21 cellular contexts compared by ENCODE assay signal in genomic region chr12:124876171-124876570, GRCh38. TPM values are rescaled to one million over a fixed set of nuclear protein-coding genes. Genes with fewer than 3 reads are reported as not detected.
DNase-seq lines count a peak whose midpoint lies in the region; ATAC-seq, FAIRE-seq and TF ChIP-seq lines count a peak whose summit lies in the region.
"Had no signal": no experiment of that assay in that cellular context is flagged by ENCODE, and none has a peak within 500 bp of the region (broad histone marks: within the 10 kb centered on the region; RNA-seq: fewer than 3 reads in every experiment).

No MANE protein-coding gene starts in this region.

- TF ChIP-seq RAD21 in A549 (conservative IDR thresholded peaks at IDR 0.05 in 1 of 2, IDR thresholded peaks at IDR 0.05 in 1 of 2) (no peak), K562 (CRISPR knock-in tag; conservative IDR thresholded peaks at IDR 0.05 in 1 of 2, IDR thresholded peaks at IDR 0.05 in 1 of 2) (no peak)

- DNase-seq in A549 (ENCODE audit: low read depth in 1 of 2, low spot score in 1 of 2) (no peak), K562 (ENCODE audit: extremely low read depth in 1 of 4, low spot score in 3 of 4) (no peak), thyroid gland (no peak), right cardiac atrium (no peak)
- DNase-seq in activated CD4-positive, alpha-beta memory T cell treated with anti-CD3 and anti-CD28 coated beads, Interleukin-2, amount 10 ng/mL, durations not matched to agents 7 days and 5 days: no peak
- DNase-seq: Calu3; CD4-positive, alpha-beta T cell; DMS53; EL; KBM-7; NCI-H187 treated with DMSO at 0.1 percent for 48 hours; NCI-H226; NCI-H524; NCI-H82; SIG-M5 had no signal

- no peaks in the 10 kb centered on the region for H3K79me2 ChIP-seq in K562 (ENCODE audit: control insufficient read depth, insufficient read depth, low read length)

- ATAC-seq in A549 (no peak), K562 (no peak), HG03039 (IDR thresholded peaks at IDR 0.05; ENCODE audit: unreplicated experiment) (no peak), right cardiac atrium (no peak)
- ATAC-seq: SK-N-SH treated with all-trans-retinoic acid at 6 μM for 48 hours had no signal

- no peaks in the 10 kb centered on the region for H3K9me3 Mint-ChIP-seq in activated CD4-positive, alpha-beta memory T cell treated with anti-CD3 and anti-CD28 coated beads, Interleukin-2, amount 10 ng/mL, durations not matched to agents 7 days and 5 days
- H3K9me3 Mint-ChIP-seq: CD4-positive, alpha-beta T cell had no signal

- no peaks in the 10 kb centered on the region for H4K20me1 ChIP-seq in K562 (replicated peaks; ENCODE audit: control insufficient read depth, insufficient read depth, low read length)

- H3K27ac Mint-ChIP-seq in activated CD4-positive, alpha-beta memory T cell treated with anti-CD3 and anti-CD28 coated beads, Interleukin-2, amount 10 ng/mL, durations not matched to agents 7 days and 5 days: no peak overlapping the region
- H3K27ac Mint-ChIP-seq: CD4-positive, alpha-beta T cell had no signal

- H3K36me3 ChIP-seq in HEK293 (ENCODE audit: control insufficient read depth in 2 of 2, insufficient read depth in 1 of 2, low read length in 2 of 2) (no peaks in the 10 kb centered on the region), K562 (ENCODE audit: control insufficient read depth, insufficient read depth, low read length) (no peaks in the 10 kb centered on the region), neuron (ENCODE audit: insufficient read depth, low read length) (no peaks in the 10 kb centered on the region), thyroid gland (no peaks in the 10 kb centered on the region)

- in situ Hi-C loops in K562 (cut with MboI): no loop called here

- FAIRE-seq in A549 (lab: Jason Lieb, UNC): no peak
- FAIRE-seq in K562 (lab: Jason Lieb, UNC): peak; percentile 80
- FAIRE-seq: A204.1 had no signal

- H3K9ac ChIP-seq in K562 (ENCODE audit: insufficient read depth in 1 of 2, low read depth in 2 of 2, low read length in 2 of 2): 0 out of 4 replicates have a peak overlapping the region, but pooled peaks of 1 of the 2 experiments have one; percentile 67

- H3K9me1 ChIP-seq in K562 (ENCODE audit: control insufficient read depth, insufficient read depth, low read length): no peaks in the 10 kb centered on the region

- TF ChIP-seq EP300 in A549 (IDR thresholded peaks at IDR 0.05) (no peak), K562 (IDR thresholded peaks at IDR 0.05; ENCODE audit: low read length) (no peak)

- TF ChIP-seq CTCF in A549 (IDR thresholded peaks at IDR 0.05): no peak
- TF ChIP-seq CTCF in HEK293 (tag by site-specific recombination; IDR thresholded peaks at IDR 0.05): no peak
- no peak for TF ChIP-seq CTCF in K562 (IDR thresholded peaks at IDR 0.05 in 2 of 3, conservative IDR thresholded peaks at IDR 0.05 in 1 of 3; ENCODE audit: insufficient read depth in 2 of 3, low read depth in 1 of 3, low read length in 3 of 3)
- no peak for TF ChIP-seq CTCF in thyroid gland (IDR thresholded peaks at IDR 0.05)

- TF ChIP-seq POLR2A in A549 (IDR thresholded peaks at IDR 0.05; ENCODE audit: low read length) (no peak), K562 (conservative IDR thresholded peaks at IDR 0.05) (no peak), thyroid gland (IDR thresholded peaks at IDR 0.05) (no peak)

- 78% methylated on average over 2 of the region's 2 CpGs for WGBS in A549 (ENCODE audit: missing lambda C conversion rate)
- 57% methylated on average over 2 of the region's 2 CpGs for WGBS in K562 (ENCODE audit: insufficient coverage, low coverage, missing lambda C conversion rate)
- WGBS in thyroid gland, 2 donors: 70 to 91% methylated on average over 2 of the region's 2 CpGs
- WGBS in right cardiac atrium: 74% methylated on average over 2 of the region's 2 CpGs

- H3K4me1 ChIP-seq in A549 (peaks cover 20% of the 10 kb centered on the region), HEK293 (ENCODE audit: control insufficient read depth, insufficient read depth, low read length) (peaks cover 3% of the 10 kb centered on the region; the same call in 1 of the 2 replicates), K562 (replicated peaks in 1 of 2; ENCODE audit: control insufficient read depth in 2 of 2, insufficient read depth in 2 of 2, low read length in 2 of 2) (peaks cover 22 to 28% of the 10 kb centered on the region in 2 experiments; a peak in 4 of 5 replicates), neuron (ENCODE audit: insufficient read depth, low read length) (peaks cover 5% of the 10 kb centered on the region), thyroid gland (no peaks in the 10 kb centered on the region), right cardiac atrium (ENCODE audit: control insufficient read depth, insufficient read depth, low read length) (no peaks in the 10 kb centered on the region)

- peak overlapping the region; percentile 54 to 76; a peak in 4 of 6 replicates for H3K27ac ChIP-seq in A549
- no peak overlapping the region for H3K27ac ChIP-seq in HEK293 (ENCODE audit: extremely low read depth, low read depth, low read length)
- no peak overlapping the region; the same call in 2 of the 3 replicates for H3K27ac ChIP-seq in K562 (ENCODE audit: extremely low read depth, low read depth, low read length)
- H3K27ac ChIP-seq in thyroid gland: no peak overlapping the region
- H3K27ac ChIP-seq in right cardiac atrium (ENCODE audit: low read length): no peak overlapping the region
- H3K27ac ChIP-seq: RWPE1 had no signal

- POLR2A ChIA-PET in A549 (lab: Yijun Ruan, JAX) (no interaction called here), HEK293 (lab: Yijun Ruan, JAX) (no interaction called here), K562 (lab: Yijun Ruan, JAX) (no interaction called here)
- POLR2A ChIA-PET in activated CD4-positive, alpha-beta memory T cell treated with anti-CD3 and anti-CD28 coated beads, Interleukin-2, amount 10 ng/mL, durations not matched to agents 7 days and 5 days (lab: Charles Lee): no interaction called here

- H3K4me1 Mint-ChIP-seq in activated CD4-positive, alpha-beta memory T cell treated with anti-CD3 and anti-CD28 coated beads, Interleukin-2, amount 10 ng/mL, durations not matched to agents 7 days and 5 days: peaks cover 5% of the 10 kb centered on the region

- H3K4me3 ChIP-seq in A549: no peak overlapping the region
- no peak overlapping the region for H3K4me3 ChIP-seq in HEK293 (ENCODE audit: low read depth, low read length)
- H3K4me3 ChIP-seq in K562: no peak overlapping the region
- H3K4me3 ChIP-seq in neuron (ENCODE audit: low read length): no peak overlapping the region
- no peak overlapping the region for H3K4me3 ChIP-seq in thyroid gland (replicated peaks in 1 of 3)
- no peak overlapping the region for H3K4me3 ChIP-seq in right cardiac atrium (ENCODE audit: low read length)

- H3K9me3 ChIP-seq in A549 (no peaks in the 10 kb centered on the region), HEK293 (ENCODE audit: control insufficient read depth, insufficient read depth, low read depth, low read length) (no peaks in the 10 kb centered on the region), K562 (replicated peaks; ENCODE audit: control insufficient read depth, insufficient read depth, low read depth, low read length) (no peaks in the 10 kb centered on the region), neuron (ENCODE audit: low read length) (no peaks in the 10 kb centered on the region), thyroid gland (no peaks in the 10 kb centered on the region), right cardiac atrium (ENCODE audit: control insufficient read depth, low read length) (no peaks in the 10 kb centered on the region)

- peak overlapping the region; percentile 73 for H2AFZ ChIP-seq in K562 (ENCODE audit: low read depth, low read length)
- peak overlapping the region; percentile 13 for H2AFZ ChIP-seq in neuron (ENCODE audit: low read depth, low read length)

- CTCF ChIA-PET in A549 (lab: Yijun Ruan, JAX) (no interaction called here), HEK293 (lab: Yijun Ruan, JAX) (interaction anchor here (0.7 kb wide), 1 partner anchor 15 kb away, joined by 3 read pairs; no protein-coding TSS in a partner anchor), K562 (lab: Yijun Ruan, JAX; ENCODE audit: low intra/inter-chr PET ratio) (no interaction called here)
- CTCF ChIA-PET in activated CD4-positive, alpha-beta memory T cell treated with anti-CD3 and anti-CD28 coated beads, Interleukin-2, amount 10 ng/mL, durations not matched to agents 7 days and 5 days (lab: Charles Lee): no interaction called here

- H3K27me3 Mint-ChIP-seq in activated CD4-positive, alpha-beta memory T cell treated with anti-CD3 and anti-CD28 coated beads, Interleukin-2, amount 10 ng/mL, durations not matched to agents 7 days and 5 days: peaks cover 3% of the 10 kb centered on the region

- BruUV-seq in K562 (replicated peaks; lab: Mats Ljungman, UMichigan): no TSS peak

- no peak overlapping the region for H3K4me3 Mint-ChIP-seq in activated CD4-positive, alpha-beta memory T cell treated with anti-CD3 and anti-CD28 coated beads, Interleukin-2, amount 10 ng/mL, durations not matched to agents 7 days and 5 days
- H3K4me3 Mint-ChIP-seq: CD4-positive, alpha-beta T cell had no signal

- intact Hi-C loops in K562 (cut with micrococcal nuclease): no loop called here
- intact Hi-C loops in thyroid gland (cut with DNase I): loop anchor here (10.0 kb wide), 1 partner anchor 71 kb away; no protein-coding TSS in a partner anchor
- intact Hi-C loops in right cardiac atrium (cut with DNase I): no loop called here

- H3K4me2 ChIP-seq in A549: peak overlapping the region; percentile 50
- H3K4me2 ChIP-seq in K562 (ENCODE audit: insufficient read depth, low read length): 0 out of 2 replicates have a peak overlapping the region, but pooled peaks have one; percentile 16

- H3K27me3 ChIP-seq in K562 (ENCODE audit: control insufficient read depth in 2 of 2, insufficient read depth in 2 of 2, low read length in 2 of 2): no peaks in the 10 kb centered on the region
- H3K27me3 ChIP-seq in neuron (ENCODE audit: insufficient read depth, low read length): no peaks in the 10 kb centered on the region
- no peaks in the 10 kb centered on the region for H3K27me3 ChIP-seq in thyroid gland
- no peaks in the 10 kb centered on the region for H3K27me3 ChIP-seq in right cardiac atrium (ENCODE audit: control insufficient read depth, insufficient read depth)

- no peaks in the 10 kb centered on the region for H3K36me3 Mint-ChIP-seq in activated CD4-positive, alpha-beta memory T cell treated with anti-CD3 and anti-CD28 coated beads, Interleukin-2, amount 10 ng/mL, durations not matched to agents 7 days and 5 days (ENCODE audit: low read depth)

RNA-seq across cellular contexts. Expression of gene SCARB1, which starts 12.5 kb away (rescaled TPM):
- polyA plus RNA-seq in A549 (2011; rRNA removed) (81.1 and 111 TPM in 2 replicates), A549 (2017; fragmentation: RNase III; extraction: RNeasy Plus Mini Kit Qiagen cat#74134 plus additional on column Dnase treatment) (151 to 160 TPM (median 154 TPM) in 3 replicates), K562 (2011; rRNA removed) (81.9 and 168 TPM in 2 replicates), K562 (2014; fragmentation: Illumina TruSeq; extraction: Trizol) (143 and 152 TPM in 2 replicates), K562 (2014; fragmentation: Nextera tagmentation; extraction: Ambion mirVana) (1 to 10 TPM in 1 of 2 experiments, under 1 TPM in 1; 0.56 to 4.7 TPM), K562 (2014; rRNA removed) (79.2 and 92.6 TPM in 2 replicates), right cardiac atrium (17.0 TPM)
- polyA plus RNA-seq in A549 (2012; cell fraction: cytosol; rRNA removed): 281 and 385 TPM in 2 replicates
- polyA plus RNA-seq in A549 (2012; cell fraction: nucleus; rRNA removed): 568 and 899 TPM in 2 replicates
- 151 and 173 TPM in 2 replicates for polyA minus RNA-seq in A549 (2011; rRNA and poly(A)+ RNA removed)
- total RNA-seq in K562 (2011; cell fraction: chromatin; rRNA removed; ENCODE audit: low replicate concordance): 238 and 543 TPM in 2 replicates
- 351 and 425 TPM in 2 replicates for total RNA-seq in K562 (2011; cell fraction: nucleolus; rRNA removed)
- 354 and 357 TPM in 2 replicates for total RNA-seq in K562 (2011; cell fraction: nucleoplasm; rRNA removed)
- total RNA-seq in K562 (2014; rRNA removed) (52.8 and 83.0 TPM in 2 replicates), K562 (2014; rRNA removed; fragmentation: Illumina TruSeq; extraction: Trizol) (30.9 and 38.4 TPM in 2 replicates), K562 (2015; rRNA removed; fragmentation: Illumina TruSeq; extraction: Trizol) (36.0 and 38.7 TPM in 2 replicates), K562 (2021) (148 and 157 TPM in 2 replicates), thyroid gland (10 to 100 TPM; 10.9 to 16.0 (median 15.4) TPM), right cardiac atrium (10 to 100 TPM; 15.7 to 22.9 (median 20.0) TPM)
- polyA plus RNA-seq in K562 (2011; cell fraction: cytosol; rRNA removed): 161 and 163 TPM in 2 replicates
- polyA plus RNA-seq in K562 (2011; cell fraction: nucleus; rRNA removed): 435 and 491 TPM in 2 replicates
- 87.6 and 124 TPM in 2 replicates for polyA plus RNA-seq in K562 (2012)
- polyA minus RNA-seq in K562 (2011; rRNA and poly(A)+ RNA removed): 83.0 and 106 TPM in 2 replicates
- polyA minus RNA-seq in K562 (2011; cell fraction: cytosol; rRNA and poly(A)+ RNA removed): 90.2 and 100 TPM in 2 replicates
- polyA minus RNA-seq in K562 (2011; cell fraction: nucleus; rRNA and poly(A)+ RNA removed): 82.3 and 143 TPM in 2 replicates
- total RNA-seq in activated CD4-positive, alpha-beta memory T cell treated with anti-CD3 and anti-CD28 coated beads, Interleukin-2, amount 10 ng/mL, durations not matched to agents 7 days and 5 days: 1 to 10 TPM; 4.3 to 5.8 TPM

RNA-seq across cellular contexts. Expression of gene UBC, which starts 38.3 kb away (rescaled TPM):
- polyA plus RNA-seq in A549 (2011; rRNA removed) (2,000 and 2,573 TPM in 2 replicates), A549 (2017; fragmentation: RNase III; extraction: RNeasy Plus Mini Kit Qiagen cat#74134 plus additional on column Dnase treatment) (993 to 1,034 TPM (median 1,028 TPM) in 3 replicates), K562 (2011; rRNA removed) (1,118 and 1,197 TPM in 2 replicates), K562 (2014; fragmentation: Illumina TruSeq; extraction: Trizol) (825 and 860 TPM in 2 replicates), K562 (2014; fragmentation: Nextera tagmentation; extraction: Ambion mirVana) (1,000 to 10,000 TPM in 1 of 2 experiments, 100 to 1,000 TPM in 1; 927 to 1,153 TPM), K562 (2014; rRNA removed) (533 and 624 TPM in 2 replicates), right cardiac atrium (1,140 TPM)
- polyA plus RNA-seq in A549 (2012; cell fraction: cytosol; rRNA removed): 1,783 and 1,966 TPM in 2 replicates
- 1,709 and 1,846 TPM in 2 replicates for polyA plus RNA-seq in A549 (2012; cell fraction: nucleus; rRNA removed)
- polyA minus RNA-seq in A549 (2011; rRNA and poly(A)+ RNA removed): 1,104 and 1,174 TPM in 2 replicates
- total RNA-seq in K562 (2011; cell fraction: chromatin; rRNA removed; ENCODE audit: low replicate concordance): 193 and 317 TPM in 2 replicates
- 188 and 214 TPM in 2 replicates for total RNA-seq in K562 (2011; cell fraction: nucleolus; rRNA removed)
- 283 and 301 TPM in 2 replicates for total RNA-seq in K562 (2011; cell fraction: nucleoplasm; rRNA removed)
- total RNA-seq in K562 (2014; rRNA removed) (717 and 744 TPM in 2 replicates), K562 (2014; rRNA removed; fragmentation: Illumina TruSeq; extraction: Trizol) (771 and 813 TPM in 2 replicates), K562 (2015; rRNA removed; fragmentation: Illumina TruSeq; extraction: Trizol) (795 and 812 TPM in 2 replicates), K562 (2021) (697 and 765 TPM in 2 replicates), thyroid gland (1,000 to 10,000 TPM in 2 of 4 donors, 100 to 1,000 TPM in 2; 907 to 1,424 (median 1,000) TPM), right cardiac atrium (1,000 to 10,000 TPM; 1,045 to 1,141 (median 1,055) TPM)
- polyA plus RNA-seq in K562 (2011; cell fraction: cytosol; rRNA removed): 514 and 899 TPM in 2 replicates
- polyA plus RNA-seq in K562 (2011; cell fraction: nucleus; rRNA removed): 518 and 627 TPM in 2 replicates
- 1,269 and 1,358 TPM in 2 replicates for polyA plus RNA-seq in K562 (2012)
- 765 and 975 TPM in 2 replicates for polyA minus RNA-seq in K562 (2011; rRNA and poly(A)+ RNA removed)
- 543 and 602 TPM in 2 replicates for polyA minus RNA-seq in K562 (2011; cell fraction: cytosol; rRNA and poly(A)+ RNA removed)
- 77.0 and 177 TPM in 2 replicates for polyA minus RNA-seq in K562 (2011; cell fraction: nucleus; rRNA and poly(A)+ RNA removed)
- total RNA-seq in activated CD4-positive, alpha-beta memory T cell treated with anti-CD3 and anti-CD28 coated beads, Interleukin-2, amount 10 ng/mL, durations not matched to agents 7 days and 5 days: 1,000 to 10,000 TPM; 1,545 to 1,580 TPM

Comparison
In these comparisons a context has a peak if more than half of its experiments do, and no peak if none do; other contexts are left out.
1. H3K27ac ChIP-seq: peak in A549 (2 of 2); none in HEK293 (single experiment), K562 (single experiment), thyroid gland (0 of 3) and right cardiac atrium (single experiment).